ENCODE assay signal across 2 cellular contexts in genomic region chr3:183253961-183254815, GRCh38.
A peak's percentile ranks its signal among the peaks of the same experiment; 100 is the strongest.
TF ChIP-seq lines count a peak whose summit lies in the region.

No MANE protein-coding gene starts in this region.

TF ChIP-seq in HCT116, 20 proteins besides CTCF, POLR2A, EP300 and RAD21:
- peak; percentile 96 for TF ChIP-seq ZFX (IDR thresholded peaks at IDR 0.05)
- TF ChIP-seq SP1 (IDR thresholded peaks at IDR 0.05; ENCODE audit: low read depth) = no peak
- TF ChIP-seq TCF7L2 (IDR thresholded peaks at IDR 0.05; ENCODE audit: borderline replicate concordance, extremely low read depth, insufficient read depth, insufficient read length) = peak; percentile 70

TF ChIP-seq in H1, 55 proteins besides CTCF, POLR2A, EP300 and RAD21:
- TF ChIP-seq SRF (IDR thresholded peaks at IDR 0.05; ENCODE audit: low read depth, low read length) = no peak
- TF ChIP-seq GTF2F1 (IDR thresholded peaks at IDR 0.05; ENCODE audit: borderline replicate concordance, low read depth, low read length) = no peak
- no peak for TF ChIP-seq USF2 (IDR thresholded peaks at IDR 0.05; ENCODE audit: low read length)
- no peak for TF ChIP-seq CHD1 (IDR thresholded peaks at IDR 0.05; ENCODE audit: low read depth, low read length)
- TF ChIP-seq JUN (IDR thresholded peaks at IDR 0.05; ENCODE audit: low read depth, low read length) = no peak
- TF ChIP-seq POLR2AphosphoS5 (IDR thresholded peaks at IDR 0.05; ENCODE audit: low read depth, low read length) = no peak; the same call in 1 of the 2 replicates
- TF ChIP-seq GABPA (IDR thresholded peaks at IDR 0.05; ENCODE audit: borderline replicate concordance, insufficient read depth, low read length) = no peak
- TF ChIP-seq RXRA (IDR thresholded peaks at IDR 0.05; ENCODE audit: insufficient read depth, low read depth, low read length) = no peak
- TF ChIP-seq TAF7 (optimal IDR thresholded peaks at IDR 0.05; ENCODE audit: borderline replicate concordance, low read depth, low read length) = peak; percentile 60
- peak; percentile 70 for TF ChIP-seq TAF1 (IDR thresholded peaks at IDR 0.05; ENCODE audit: low read depth, low read length)
- TF ChIP-seq HDAC2 (IDR thresholded peaks at IDR 0.05; ENCODE audit: borderline replicate concordance in 1 of 2, low read depth in 2 of 2, low read length in 2 of 2) = no peak
- 0 out of 2 replicates have a peak, but pooled peaks have one; percentile 24 for TF ChIP-seq TBP (IDR thresholded peaks at IDR 0.05; ENCODE audit: low read depth, low read length)
- no peak for TF ChIP-seq CHD2 (IDR thresholded peaks at IDR 0.05; ENCODE audit: low read length)
- no peak for TF ChIP-seq SP1 (IDR thresholded peaks at IDR 0.05; ENCODE audit: low read depth, low read length)
- TF ChIP-seq POU5F1 (IDR thresholded peaks at IDR 0.05; ENCODE audit: low read depth, low read length) = no peak
- no peak for TF ChIP-seq EGR1 (IDR thresholded peaks at IDR 0.05; ENCODE audit: borderline replicate concordance, low read depth, low read length)
- no peak for TF ChIP-seq ZNF274 (IDR thresholded peaks at IDR 0.05; ENCODE audit: borderline replicate concordance, extremely low read depth, low read length)
- TF ChIP-seq RBBP5 (IDR thresholded peaks at IDR 0.05; ENCODE audit: borderline replicate concordance, low read depth, low read length) = peak; percentile 34; the same call in 1 of the 2 replicates
- TF ChIP-seq CEBPB (IDR thresholded peaks at IDR 0.05; ENCODE audit: low read depth, low read length) = no peak
- no peak for TF ChIP-seq TCF12 (IDR thresholded peaks at IDR 0.05; ENCODE audit: low read depth, low read length)
- TF ChIP-seq EZH2 (IDR thresholded peaks at IDR 0.05; ENCODE audit: low read depth, low read length, severe bottlenecking) = peak; percentile 8
- no peak for TF ChIP-seq JUND (IDR thresholded peaks at IDR 0.05; ENCODE audit: low read length)
- peak; percentile 10; the same call in 1 of the 2 replicates for TF ChIP-seq SUZ12 (IDR thresholded peaks at IDR 0.05; ENCODE audit: low read length)
- TF ChIP-seq MAX (IDR thresholded peaks at IDR 0.05) = no peak
- TF ChIP-seq PHF8 (conservative IDR thresholded peaks at IDR 0.05; ENCODE audit: low read depth, low read length) = peak; percentile 49; the same call in 1 of the 2 replicates
- TF ChIP-seq, protein P1, sequence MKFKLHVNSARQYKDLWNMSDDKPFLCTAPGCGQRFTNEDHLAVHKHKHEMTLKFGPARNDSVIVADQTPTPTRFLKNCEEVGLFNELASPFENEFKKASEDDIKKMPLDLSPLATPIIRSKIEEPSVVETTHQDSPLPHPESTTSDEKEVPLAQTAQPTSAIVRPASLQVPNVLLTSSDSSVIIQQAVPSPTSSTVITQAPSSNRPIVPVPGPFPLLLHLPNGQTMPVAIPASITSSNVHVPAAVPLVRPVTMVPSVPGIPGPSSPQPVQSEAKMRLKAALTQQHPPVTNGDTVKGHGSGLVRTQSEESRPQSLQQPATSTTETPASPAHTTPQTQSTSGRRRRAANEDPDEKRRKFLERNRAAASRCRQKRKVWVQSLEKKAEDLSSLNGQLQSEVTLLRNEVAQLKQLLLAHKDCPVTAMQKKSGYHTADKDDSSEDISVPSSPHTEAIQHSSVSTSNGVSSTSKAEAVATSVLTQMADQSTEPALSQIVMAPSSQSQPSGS (IDR thresholded peaks at IDR 0.05; ENCODE audit: low read length) = no peak
- no peak for TF ChIP-seq YY1 (IDR thresholded peaks at IDR 0.05; ENCODE audit: low read depth, low read length)
- TF ChIP-seq KDM5A (IDR thresholded peaks at IDR 0.05; ENCODE audit: low read length) = no peak
- TF ChIP-seq BACH1 (IDR thresholded peaks at IDR 0.05; ENCODE audit: low read length) = peak; percentile 10; the same call in 1 of the 2 replicates
- no peak for TF ChIP-seq SAP30 (IDR thresholded peaks at IDR 0.05; ENCODE audit: insufficient read depth, insufficient replicate concordance, low read length)
- TF ChIP-seq SP2 (IDR thresholded peaks at IDR 0.05; ENCODE audit: low read length) = no peak
- no peak for TF ChIP-seq KDM1A (IDR thresholded peaks at IDR 0.05; ENCODE audit: borderline replicate concordance, low read length)
- TF ChIP-seq SIX5 (IDR thresholded peaks at IDR 0.05; ENCODE audit: low read depth, low read length) = no peak
- TF ChIP-seq ATF3 (IDR thresholded peaks at IDR 0.05; ENCODE audit: insufficient read depth, low read depth, low read length) = no peak
- TF ChIP-seq, protein P2, sequence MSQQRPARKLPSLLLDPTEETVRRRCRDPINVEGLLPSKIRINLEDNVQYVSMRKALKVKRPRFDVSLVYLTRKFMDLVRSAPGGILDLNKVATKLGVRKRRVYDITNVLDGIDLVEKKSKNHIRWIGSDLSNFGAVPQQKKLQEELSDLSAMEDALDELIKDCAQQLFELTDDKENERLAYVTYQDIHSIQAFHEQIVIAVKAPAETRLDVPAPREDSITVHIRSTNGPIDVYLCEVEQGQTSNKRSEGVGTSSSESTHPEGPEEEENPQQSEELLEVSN (IDR thresholded peaks at IDR 0.05) = no peak
- no peak for TF ChIP-seq MAFK (IDR thresholded peaks at IDR 0.05; ENCODE audit: low read depth, low read length)
- no peak for TF ChIP-seq CTBP2 (IDR thresholded peaks at IDR 0.05; ENCODE audit: borderline replicate concordance, insufficient read depth, insufficient read length, low read length)
- TF ChIP-seq SP4 (IDR thresholded peaks at IDR 0.05; ENCODE audit: low read length) = no peak
- no peak for TF ChIP-seq CBX5 (IDR thresholded peaks at IDR 0.05; ENCODE audit: low read depth, low read length)
- no peak for TF ChIP-seq TEAD4 (IDR thresholded peaks at IDR 0.05; ENCODE audit: low read depth, low read length)
- no peak for TF ChIP-seq BCL11A (IDR thresholded peaks at IDR 0.05; ENCODE audit: low read depth in 2 of 2, low read length in 2 of 2)
- no peak for TF ChIP-seq KDM4A (IDR thresholded peaks at IDR 0.05; ENCODE audit: low read depth, low read length, severe bottlenecking)
- TF ChIP-seq CBX8 (IDR thresholded peaks at IDR 0.05; ENCODE audit: borderline replicate concordance, low read depth, low read length) = no peak
- TF ChIP-seq NRF1 (IDR thresholded peaks at IDR 0.05; ENCODE audit: low read depth, low read length) = no peak
- TF ChIP-seq RFX5 (IDR thresholded peaks at IDR 0.05; ENCODE audit: borderline replicate concordance, low read depth, low read length) = no peak
- TF ChIP-seq, protein P3, sequence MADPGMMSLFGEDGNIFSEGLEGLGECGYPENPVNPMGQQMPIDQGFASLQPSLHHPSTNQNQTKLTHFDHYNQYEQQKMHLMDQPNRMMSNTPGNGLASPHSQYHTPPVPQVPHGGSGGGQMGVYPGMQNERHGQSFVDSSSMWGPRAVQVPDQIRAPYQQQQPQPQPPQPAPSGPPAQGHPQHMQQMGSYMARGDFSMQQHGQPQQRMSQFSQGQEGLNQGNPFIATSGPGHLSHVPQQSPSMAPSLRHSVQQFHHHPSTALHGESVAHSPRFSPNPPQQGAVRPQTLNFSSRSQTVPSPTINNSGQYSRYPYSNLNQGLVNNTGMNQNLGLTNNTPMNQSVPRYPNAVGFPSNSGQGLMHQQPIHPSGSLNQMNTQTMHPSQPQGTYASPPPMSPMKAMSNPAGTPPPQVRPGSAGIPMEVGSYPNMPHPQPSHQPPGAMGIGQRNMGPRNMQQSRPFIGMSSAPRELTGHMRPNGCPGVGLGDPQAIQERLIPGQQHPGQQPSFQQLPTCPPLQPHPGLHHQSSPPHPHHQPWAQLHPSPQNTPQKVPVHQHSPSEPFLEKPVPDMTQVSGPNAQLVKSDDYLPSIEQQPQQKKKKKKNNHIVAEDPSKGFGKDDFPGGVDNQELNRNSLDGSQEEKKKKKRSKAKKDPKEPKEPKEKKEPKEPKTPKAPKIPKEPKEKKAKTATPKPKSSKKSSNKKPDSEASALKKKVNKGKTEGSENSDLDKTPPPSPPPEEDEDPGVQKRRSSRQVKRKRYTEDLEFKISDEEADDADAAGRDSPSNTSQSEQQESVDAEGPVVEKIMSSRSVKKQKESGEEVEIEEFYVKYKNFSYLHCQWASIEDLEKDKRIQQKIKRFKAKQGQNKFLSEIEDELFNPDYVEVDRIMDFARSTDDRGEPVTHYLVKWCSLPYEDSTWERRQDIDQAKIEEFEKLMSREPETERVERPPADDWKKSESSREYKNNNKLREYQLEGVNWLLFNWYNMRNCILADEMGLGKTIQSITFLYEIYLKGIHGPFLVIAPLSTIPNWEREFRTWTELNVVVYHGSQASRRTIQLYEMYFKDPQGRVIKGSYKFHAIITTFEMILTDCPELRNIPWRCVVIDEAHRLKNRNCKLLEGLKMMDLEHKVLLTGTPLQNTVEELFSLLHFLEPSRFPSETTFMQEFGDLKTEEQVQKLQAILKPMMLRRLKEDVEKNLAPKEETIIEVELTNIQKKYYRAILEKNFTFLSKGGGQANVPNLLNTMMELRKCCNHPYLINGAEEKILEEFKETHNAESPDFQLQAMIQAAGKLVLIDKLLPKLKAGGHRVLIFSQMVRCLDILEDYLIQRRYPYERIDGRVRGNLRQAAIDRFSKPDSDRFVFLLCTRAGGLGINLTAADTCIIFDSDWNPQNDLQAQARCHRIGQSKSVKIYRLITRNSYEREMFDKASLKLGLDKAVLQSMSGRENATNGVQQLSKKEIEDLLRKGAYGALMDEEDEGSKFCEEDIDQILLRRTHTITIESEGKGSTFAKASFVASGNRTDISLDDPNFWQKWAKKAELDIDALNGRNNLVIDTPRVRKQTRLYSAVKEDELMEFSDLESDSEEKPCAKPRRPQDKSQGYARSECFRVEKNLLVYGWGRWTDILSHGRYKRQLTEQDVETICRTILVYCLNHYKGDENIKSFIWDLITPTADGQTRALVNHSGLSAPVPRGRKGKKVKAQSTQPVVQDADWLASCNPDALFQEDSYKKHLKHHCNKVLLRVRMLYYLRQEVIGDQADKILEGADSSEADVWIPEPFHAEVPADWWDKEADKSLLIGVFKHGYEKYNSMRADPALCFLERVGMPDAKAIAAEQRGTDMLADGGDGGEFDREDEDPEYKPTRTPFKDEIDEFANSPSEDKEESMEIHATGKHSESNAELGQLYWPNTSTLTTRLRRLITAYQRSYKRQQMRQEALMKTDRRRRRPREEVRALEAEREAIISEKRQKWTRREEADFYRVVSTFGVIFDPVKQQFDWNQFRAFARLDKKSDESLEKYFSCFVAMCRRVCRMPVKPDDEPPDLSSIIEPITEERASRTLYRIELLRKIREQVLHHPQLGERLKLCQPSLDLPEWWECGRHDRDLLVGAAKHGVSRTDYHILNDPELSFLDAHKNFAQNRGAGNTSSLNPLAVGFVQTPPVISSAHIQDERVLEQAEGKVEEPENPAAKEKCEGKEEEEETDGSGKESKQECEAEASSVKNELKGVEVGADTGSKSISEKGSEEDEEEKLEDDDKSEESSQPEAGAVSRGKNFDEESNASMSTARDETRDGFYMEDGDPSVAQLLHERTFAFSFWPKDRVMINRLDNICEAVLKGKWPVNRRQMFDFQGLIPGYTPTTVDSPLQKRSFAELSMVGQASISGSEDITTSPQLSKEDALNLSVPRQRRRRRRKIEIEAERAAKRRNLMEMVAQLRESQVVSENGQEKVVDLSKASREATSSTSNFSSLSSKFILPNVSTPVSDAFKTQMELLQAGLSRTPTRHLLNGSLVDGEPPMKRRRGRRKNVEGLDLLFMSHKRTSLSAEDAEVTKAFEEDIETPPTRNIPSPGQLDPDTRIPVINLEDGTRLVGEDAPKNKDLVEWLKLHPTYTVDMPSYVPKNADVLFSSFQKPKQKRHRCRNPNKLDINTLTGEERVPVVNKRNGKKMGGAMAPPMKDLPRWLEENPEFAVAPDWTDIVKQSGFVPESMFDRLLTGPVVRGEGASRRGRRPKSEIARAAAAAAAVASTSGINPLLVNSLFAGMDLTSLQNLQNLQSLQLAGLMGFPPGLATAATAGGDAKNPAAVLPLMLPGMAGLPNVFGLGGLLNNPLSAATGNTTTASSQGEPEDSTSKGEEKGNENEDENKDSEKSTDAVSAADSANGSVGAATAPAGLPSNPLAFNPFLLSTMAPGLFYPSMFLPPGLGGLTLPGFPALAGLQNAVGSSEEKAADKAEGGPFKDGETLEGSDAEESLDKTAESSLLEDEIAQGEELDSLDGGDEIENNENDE (IDR thresholded peaks at IDR 0.05; ENCODE audit: insufficient replicate concordance, low read length) = no peak
- peak; percentile 57 for TF ChIP-seq ASH2L (IDR thresholded peaks at IDR 0.05; ENCODE audit: low read length)
- TF ChIP-seq CREB1 (IDR thresholded peaks at IDR 0.05) = no peak
- no peak for TF ChIP-seq SIRT6 (IDR thresholded peaks at IDR 0.05; ENCODE audit: low read length)
